Comparison of ENCODE assay signal across 8 cellular contexts in genomic region chr11:66268953-66269906, GRCh38. TPM values are rescaled to one million over a fixed set of nuclear protein-coding genes. Genes with fewer than 3 reads are reported as not detected.
DNase-seq lines count a peak whose midpoint lies in the region; ATAC-seq and TF ChIP-seq lines count a peak whose summit lies in the region.

No MANE protein-coding gene starts in this region.

- peak overlapping the region; percentile 92 to 96 (median 95) for H3K4me3 Mint-ChIP-seq in immature natural killer cell

- intact Hi-C loops in ascending aorta (cut with DNase I): loop anchor here (1.0 to 10.0 kb wide), 5 partner anchors 13 to 414 kb away; partner anchors contain the start of genes C11orf68, CFL1, DRAP1 and PACS1

- no peaks in the 10 kb centered on the region for H3K27me3 ChIP-seq in ascending aorta

- peaks cover 14 to 26% (median 17%) of the 10 kb centered on the region in 3 donors for H3K27me3 Mint-ChIP-seq in immature natural killer cell (ENCODE audit: low read depth in 3 of 3)

- H3K36me3 ChIP-seq in ascending aorta: peaks cover 34 to 47% of the 10 kb centered on the region in 2 donors

- peak overlapping the region; percentile 91 to 96 (median 94) for H3K27ac Mint-ChIP-seq in immature natural killer cell

- H3K9me3 ChIP-seq in ascending aorta: no peaks in the 10 kb centered on the region

- no peak for TF ChIP-seq CTCF in ascending aorta (IDR thresholded peaks at IDR 0.05)

- peak overlapping the region; percentile 94 to 99 for H3K27ac ChIP-seq in ascending aorta

- peak overlapping the region; percentile 63 to 84 for H3K4me3 ChIP-seq in ascending aorta

- peaks cover 20 to 28% (median 23%) of the 10 kb centered on the region in 3 donors for H3K36me3 Mint-ChIP-seq in immature natural killer cell

- DNase-seq in NCI-H510A treated with DMSO at 0.1 percent for 48 hours (lab: John Stamatoyannopoulos, UW) (peak; percentile 54), NCI-H510A (lab: John Stamatoyannopoulos, UW) (no peak), NAMALWA (ENCODE audit: low spot score) (peak; percentile 57), ascending aorta (ENCODE audit: low spot score in 2 of 2) (no peak), immature natural killer cell (peak in 1 of 3 donors; percentile 19), GM19240 (ENCODE audit: insufficient read length, low spot score) (no peak), NCI-H128 (lab: John Stamatoyannopoulos, UW; ENCODE audit: unreplicated experiment) (no peak)
- DNase-seq in stimulated activated naive CD8-positive, alpha-beta T cell treated with anti-CD3 and anti-CD28 coated beads, Interleukin-15, Interleukin-2, amounts not matched to agents 100 U/mL and 50 U/mL, for 24 hours: peak; percentile 32

- H3K4me1 Mint-ChIP-seq in immature natural killer cell: peaks cover 66 to 67% of the 10 kb centered on the region in 2 donors

- no peaks in the 10 kb centered on the region for H3K9me3 Mint-ChIP-seq in immature natural killer cell

- no peak for ATAC-seq in stimulated activated naive CD8-positive, alpha-beta T cell treated with anti-CD3 and anti-CD28 coated beads, Interleukin-15, Interleukin-2, amounts not matched to agents 100 U/mL and 50 U/mL, for 24 hours

- peaks cover 0 to 24% of the 10 kb centered on the region in 2 donors for H3K4me1 ChIP-seq in ascending aorta

RNA-seq across cellular contexts. Expression of gene RAB1B, which starts 0.8 kb away (rescaled TPM):
- 171 TPM for total RNA-seq in ascending aorta
- polyA plus RNA-seq in immature natural killer cell: 10 to 100 TPM; 22.9 to 33.2 (median 25.8) TPM

RNA-seq across cellular contexts. Expression of gene CNIH2, which starts 8.7 kb away (rescaled TPM):
- not detected for total RNA-seq in ascending aorta
- not detected for polyA plus RNA-seq in immature natural killer cell

RNA-seq across cellular contexts. Expression of gene KLC2, which starts 11.7 kb away (rescaled TPM):
- 29.9 TPM for total RNA-seq in ascending aorta
- polyA plus RNA-seq in immature natural killer cell: 1 to 10 TPM; 1.6 to 7.1 (median 3.9) TPM

RNA-seq across cellular contexts. Expression of gene YIF1A, which starts 19.7 kb away (rescaled TPM):
- total RNA-seq in ascending aorta: 161 TPM
- 10 to 100 TPM; 55.7 to 85.2 (median 62.1) TPM for polyA plus RNA-seq in immature natural killer cell

RNA-seq across cellular contexts. Expression of gene TMEM151A, which starts 22.5 kb away (rescaled TPM):
- total RNA-seq in ascending aorta: 3.6 TPM
- polyA plus RNA-seq in immature natural killer cell: not detected

Comparison
In these comparisons a context has a peak if more than half of its experiments do, and no peak if none do; other contexts are left out.
1. DNase-seq: peak in NCI-H510A treated with DMSO at 0.1 percent for 48 hours (single experiment), NAMALWA (single experiment) and stimulated activated naive CD8-positive, alpha-beta T cell treated with anti-CD3 and anti-CD28 coated beads, Interleukin-15, Interleukin-2, amounts not matched to agents 100 U/mL and 50 U/mL, for 24 hours (single experiment); none in NCI-H510A (single experiment), ascending aorta (0 of 2), GM19240 (single experiment) and NCI-H128 (single experiment).